Comparison of ENCODE assay signal across 20 cellular contexts in genomic region chr22:30191049-30191701, GRCh38. TPM values are rescaled to one million over a fixed set of nuclear protein-coding genes. Genes with fewer than 3 reads are reported as not detected.
A peak's percentile ranks its signal among the peaks of the same experiment; 100 is the strongest.
DNase-seq lines count a peak whose midpoint lies in the region; ATAC-seq and TF ChIP-seq lines count a peak whose summit lies in the region.
"Had no signal": no experiment of that assay in that cellular context is flagged by ENCODE, and none has a peak within 500 bp of the region (broad histone marks: within the 10 kb centered on the region; RNA-seq: fewer than 3 reads in every experiment).

No MANE protein-coding gene starts in this region.

- POLR2A ChIA-PET in activated CD4-positive, alpha-beta memory T cell treated with anti-CD3 and anti-CD28 coated beads for 36 hours (lab: Charles Lee) = interaction anchor here (1.1 to 1.4 kb wide), 4 partner anchors 9 to 55 kb away, joined by 3 to 4 read pairs (median 4); partner anchors contain the start of gene LIF
- POLR2A ChIA-PET in RWPE1 (lab: Yijun Ruan, JAX; ENCODE audit: low non-redundant PET) = no interaction called here

- TF ChIP-seq POLR2A in spleen (IDR thresholded peaks at IDR 0.05) = no peak

- ATAC-seq in natural killer cell treated with Interleukin-12 subunit alpha and Interleukin-12 subunit beta and Interleukin-15 and Interleukin-18, amount 100 ng/mL, for 72 hours = no peak
- ATAC-seq in natural killer cell = no peak
- ATAC-seq: right cardiac atrium; stimulated activated naive B cell treated with anti-CD40 and anti-IgM and Interleukin-4, amounts not matched to agents 10 μg/mL and 1 μg/mL and 100 μg/mL, for 72 hours had no signal

- H3K27ac Mint-ChIP-seq in natural killer cell treated with Interleukin-12 subunit alpha and Interleukin-12 subunit beta and Interleukin-15 and Interleukin-18, amount 100 ng/mL, for 72 hours = peak overlapping the region; percentile 27 to 37
- H3K27ac Mint-ChIP-seq in natural killer cell = peak overlapping the region in 1 of 2 donors; percentile 27
- H3K27ac Mint-ChIP-seq in activated CD4-positive, alpha-beta memory T cell treated with anti-CD3 and anti-CD28 coated beads for 36 hours = peak overlapping the region; percentile 69
- H3K27ac Mint-ChIP-seq in immature natural killer cell = peak overlapping the region in 4 of 6 donors; percentile 13 to 77 (median 56)

- DNase-seq in natural killer cell treated with Interleukin-12 subunit alpha and Interleukin-12 subunit beta and Interleukin-15 and Interleukin-18, amount 100 ng/mL, for 72 hours (ENCODE audit: low spot score) = no peak
- no peak for DNase-seq in natural killer cell
- no peak for DNase-seq in activated CD4-positive, alpha-beta memory T cell treated with anti-CD3 and anti-CD28 coated beads for 36 hours
- DNase-seq in immature natural killer cell = no peak
- no peak for DNase-seq in spleen
- no peak for DNase-seq in RWPE1 (ENCODE audit: low spot score)
- no peak for DNase-seq in GM13977 (ENCODE audit: low spot score)
- DNase-seq in NCI-H510A (lab: John Stamatoyannopoulos, UW) = no peak
- DNase-seq: activated gamma-delta T cell; DMS79 treated with DMSO at 0.1 percent for 48 hours; effector memory CD4-positive, alpha-beta T cell; Kasumi-1; left ventricle myocardium inferior; NCI-H69; occipital lobe; right cardiac atrium; Right ventricle myocardium superior; stimulated activated naive B cell treated with anti-CD40 and anti-IgM and Interleukin-4, amounts not matched to agents 10 μg/mL and 1 μg/mL and 100 μg/mL, for 72 hours; tibial artery had no signal

- no peaks in the 10 kb centered on the region for H3K36me3 ChIP-seq in spleen
- H3K36me3 ChIP-seq: esophagus muscularis mucosa, left ventricle myocardium inferior, tibial artery had no signal

- H3K27me3 Mint-ChIP-seq in natural killer cell treated with Interleukin-12 subunit alpha and Interleukin-12 subunit beta and Interleukin-15 and Interleukin-18, amount 100 ng/mL, for 72 hours = peaks cover 0 to 3% of the 10 kb centered on the region in 2 donors
- no peaks in the 10 kb centered on the region for H3K27me3 Mint-ChIP-seq in natural killer cell (ENCODE audit: low read depth in 2 of 2)
- H3K27me3 Mint-ChIP-seq in activated CD4-positive, alpha-beta memory T cell treated with anti-CD3 and anti-CD28 coated beads for 36 hours = no peaks in the 10 kb centered on the region
- H3K27me3 Mint-ChIP-seq in immature natural killer cell (ENCODE audit: low read depth in 3 of 3) = peaks cover 7 to 9% (median 7%) of the 10 kb centered on the region in 3 donors

- intact Hi-C loops in natural killer cell (cut with micrococcal nuclease) = no loop called here
- intact Hi-C loops in activated CD4-positive, alpha-beta memory T cell treated with anti-CD3 and anti-CD28 coated beads for 36 hours (cut with micrococcal nuclease) = no loop called here
- intact Hi-C loops in spleen (cut with DNase I; ENCODE audit: low total_unique reads) = no loop called here

- H3K36me3 Mint-ChIP-seq in natural killer cell treated with Interleukin-12 subunit alpha and Interleukin-12 subunit beta and Interleukin-15 and Interleukin-18, amount 100 ng/mL, for 72 hours = no peaks in the 10 kb centered on the region
- H3K36me3 Mint-ChIP-seq in natural killer cell (no peaks in the 10 kb centered on the region), immature natural killer cell (no peaks in the 10 kb centered on the region)
- H3K36me3 Mint-ChIP-seq in activated CD4-positive, alpha-beta memory T cell treated with anti-CD3 and anti-CD28 coated beads for 36 hours = no peaks in the 10 kb centered on the region
- H3K36me3 Mint-ChIP-seq: stimulated activated naive B cell treated with anti-CD40 and anti-IgM and Interleukin-4, amounts not matched to agents 10 μg/mL and 1 μg/mL and 100 μg/mL, for 72 hours had no signal

- H3K4me3 ChIP-seq in spleen = no peak overlapping the region
- H3K4me3 ChIP-seq: esophagus muscularis mucosa, left ventricle myocardium inferior, tibial artery had no signal

- TF ChIP-seq CTCF in natural killer cell (IDR thresholded peaks at IDR 0.05) (no peak), spleen (IDR thresholded peaks at IDR 0.05 in 8 of 11, conservative IDR thresholded peaks at IDR 0.05 in 3 of 11) (no peak), RWPE1 (conservative IDR thresholded peaks at IDR 0.05; ENCODE audit: low read depth) (no peak), GM13977 (IDR thresholded peaks at IDR 0.05; ENCODE audit: extremely low read depth, insufficient read depth, missing control alignments) (no peak)

- H3K4me3 Mint-ChIP-seq in natural killer cell treated with Interleukin-12 subunit alpha and Interleukin-12 subunit beta and Interleukin-15 and Interleukin-18, amount 100 ng/mL, for 72 hours = no peak overlapping the region
- no peak overlapping the region for H3K4me3 Mint-ChIP-seq in natural killer cell
- H3K4me3 Mint-ChIP-seq in activated CD4-positive, alpha-beta memory T cell treated with anti-CD3 and anti-CD28 coated beads for 36 hours = no peak overlapping the region
- no peak overlapping the region for H3K4me3 Mint-ChIP-seq in immature natural killer cell
- H3K4me3 Mint-ChIP-seq: stimulated activated naive B cell treated with anti-CD40 and anti-IgM and Interleukin-4, amounts not matched to agents 10 μg/mL and 1 μg/mL and 100 μg/mL, for 72 hours had no signal

- H3K27ac ChIP-seq in spleen (peak overlapping the region in 5 of 8 donors; percentile 2 to 82 (median 43)), RWPE1 (no peak overlapping the region)
- H3K27ac ChIP-seq: esophagus muscularis mucosa, left ventricle myocardium inferior, tibial artery had no signal

- H3K4me1 Mint-ChIP-seq in natural killer cell treated with Interleukin-12 subunit alpha and Interleukin-12 subunit beta and Interleukin-15 and Interleukin-18, amount 100 ng/mL, for 72 hours (ENCODE audit: low read depth in 2 of 2) = peaks cover 52 to 53% of the 10 kb centered on the region in 2 donors
- H3K4me1 Mint-ChIP-seq in natural killer cell (peaks cover 45 to 54% of the 10 kb centered on the region in 2 donors), immature natural killer cell (peaks cover 43 to 67% of the 10 kb centered on the region in 2 donors)
- peaks cover 87% of the 10 kb centered on the region for H3K4me1 Mint-ChIP-seq in activated CD4-positive, alpha-beta memory T cell treated with anti-CD3 and anti-CD28 coated beads for 36 hours (ENCODE audit: low read depth)

- CTCF ChIA-PET in activated CD4-positive, alpha-beta memory T cell treated with anti-CD3 and anti-CD28 coated beads for 36 hours (lab: Charles Lee) = interaction anchor here (1.1 to 1.5 kb wide), 2 partner anchors 13 to 54 kb away, joined by 3 to 5 read pairs; no protein-coding TSS in a partner anchor
- CTCF ChIA-PET in RWPE1 (lab: Yijun Ruan, JAX) = interaction anchor here (0.6 kb wide), 1 partner anchor 990 kb away, joined by 4 read pairs; no protein-coding TSS in a partner anchor

- H3K9me3 Mint-ChIP-seq in natural killer cell treated with Interleukin-12 subunit alpha and Interleukin-12 subunit beta and Interleukin-15 and Interleukin-18, amount 100 ng/mL, for 72 hours = no peaks in the 10 kb centered on the region
- peaks cover 0 to 2% of the 10 kb centered on the region in 2 donors for H3K9me3 Mint-ChIP-seq in natural killer cell
- H3K9me3 Mint-ChIP-seq in activated CD4-positive, alpha-beta memory T cell treated with anti-CD3 and anti-CD28 coated beads for 36 hours = no peaks in the 10 kb centered on the region
- H3K9me3 Mint-ChIP-seq in immature natural killer cell = no peaks in the 10 kb centered on the region

- 81 to 89% (median 86%) methylated on average over 3 of the region's 3 CpGs for WGBS in spleen, 5 donors

- in situ Hi-C loops in GM13977 (cut with MboI; ENCODE audit: low pct_unique_long_range_greater_than_20kb, low sequenced_read_pairs, unreplicated experiment) = no loop called here

- peaks cover 15 to 100% (median 51%) of the 10 kb centered on the region in 6 donors for H3K4me1 ChIP-seq in spleen

- H3K27me3 ChIP-seq in spleen (replicated peaks in 1 of 7) = no peaks in the 10 kb centered on the region
- H3K27me3 ChIP-seq: esophagus muscularis mucosa had no signal

- no peaks in the 10 kb centered on the region for H3K9me3 ChIP-seq in spleen
- H3K9me3 ChIP-seq: esophagus muscularis mucosa, left ventricle myocardium inferior, tibial artery had no signal

RNA-seq across cellular contexts. Expression of gene LIF, which starts 55.4 kb away (rescaled TPM):
- 100 to 1,000 TPM in 1 of 2 donors, 10 to 100 TPM in 1; 63.3 to 125 TPM for total RNA-seq in natural killer cell treated with Interleukin-12 subunit alpha and Interleukin-12 subunit beta and Interleukin-15 and Interleukin-18, amount 100 ng/mL, for 72 hours
- total RNA-seq in natural killer cell (1 to 10 TPM; 2.0 to 2.7 (median 2.6) TPM), spleen (1 to 10 TPM in 3 of 7 donors, under 1 TPM in 2, not detected in 2; 0.32 to 3.2 (median 2.3) TPM)
- total RNA-seq in activated CD4-positive, alpha-beta memory T cell treated with anti-CD3 and anti-CD28 coated beads for 36 hours = 100 to 1,000 TPM; 176 to 189 TPM
- polyA plus RNA-seq in immature natural killer cell (1 to 10 TPM in 1 of 3 donors, under 1 TPM in 1, not detected in 1; 0.29 to 1.0 TPM), spleen (under 1 TPM; 0.21 to 0.77 (median 0.24) TPM)
- total RNA-seq: occipital lobe had no signal

Comparison
In these comparisons a context has a peak if more than half of its experiments do, and no peak if none do; other contexts are left out.
1. RNA of gene LIF, which starts 55.4 kb away (total RNA-seq): 176 to 189 TPM in activated CD4-positive, alpha-beta memory T cell treated with anti-CD3 and anti-CD28 coated beads for 36 hours and 63.3 to 125 TPM in natural killer cell treated with Interleukin-12 subunit alpha and Interleukin-12 subunit beta and Interleukin-15 and Interleukin-18, amount 100 ng/mL, for 72 hours; 2.0 to 2.7 TPM in natural killer cell and 0.32 to 3.2 TPM in spleen; every median in the first group is over 10 times any median in the second.